Comparison of ENCODE assay signal across 8 cellular contexts in genomic region chr16:29811896-29812665, GRCh38. TPM values are rescaled to one million over a fixed set of nuclear protein-coding genes. Genes with fewer than 3 reads are reported as not detected.
DNase-seq lines count a peak whose midpoint lies in the region; ATAC-seq and TF ChIP-seq lines count a peak whose summit lies in the region.

TSS of gene PRRT2 (plus strand) at chr16:29812193. CDS start at chr16:29813055, 862 bp downstream.

- peaks cover 26% of the 10 kb centered on the region for H3K36me3 Mint-ChIP-seq in CD8-positive, alpha-beta T cell

- H3K9me3 Mint-ChIP-seq in CD8-positive, alpha-beta T cell = no peaks in the 10 kb centered on the region
- no peaks in the 10 kb centered on the region for H3K9me3 Mint-ChIP-seq in stimulated activated naive CD8-positive, alpha-beta T cell treated with anti-CD3 and anti-CD28 coated beads, Interleukin-15, amount 100 ng/mL, for 72 hours

- H3K4me1 Mint-ChIP-seq in CD8-positive, alpha-beta T cell (ENCODE audit: low read depth) = peaks cover 64% of the 10 kb centered on the region
- peaks cover 79% of the 10 kb centered on the region for H3K4me1 Mint-ChIP-seq in stimulated activated naive CD8-positive, alpha-beta T cell treated with anti-CD3 and anti-CD28 coated beads, Interleukin-15, amount 100 ng/mL, for 72 hours

- POLR2A ChIA-PET in CD8-positive, alpha-beta T cell (lab: Charles Lee) = interaction anchor here (0.9 to 2.4 kb wide), 2 partner anchors 36 to 111 kb away, joined by 4 to 14 read pairs; no protein-coding TSS in a partner anchor

- peak within 1 kb of the TSS; percentile 73 for H3K4me3 ChIP-seq in CD8-positive, alpha-beta T cell (ENCODE audit: low read depth, low read length)

- no peaks in the 10 kb centered on the region for H3K27me3 ChIP-seq in CD8-positive, alpha-beta T cell (ENCODE audit: insufficient read depth, low read length)

- no peaks in the 10 kb centered on the region for H3K9me3 ChIP-seq in CD8-positive, alpha-beta T cell (ENCODE audit: low read length)

- DNase-seq in CD8-positive, alpha-beta T cell = peak in 5 of 7 experiments; percentile 9 to 57 (median 49)
- peak; percentile 58 for DNase-seq in M059J (ENCODE audit: low read depth)
- peak; percentile 55 for DNase-seq in dermis blood vessel endothelial cell
- DNase-seq in lung microvascular endothelial cell (ENCODE audit: low read depth in 2 of 2) = peak; percentile 40 to 56
- peak; percentile 45 to 46 for DNase-seq in stimulated activated naive CD8-positive, alpha-beta T cell treated with anti-CD3 and anti-CD28 coated beads, Interleukin-15, amount 100 ng/mL, for 72 hours
- DNase-seq in A172 (ENCODE audit: low spot score) = no peak

- peak within 1 kb of the TSS; percentile 49 for H3K27ac ChIP-seq in CD8-positive, alpha-beta T cell (ENCODE audit: low read depth, low read length)
- H3K27ac ChIP-seq in VCaP = peak within 1 kb of the TSS; percentile 92

- peaks cover 65% of the 10 kb centered on the region for H3K4me1 ChIP-seq in CD8-positive, alpha-beta T cell (ENCODE audit: insufficient read depth, low read length)

- CTCF ChIA-PET in CD8-positive, alpha-beta T cell (lab: Charles Lee) = interaction anchor here (0.9 to 1.5 kb wide), 4 partner anchors 9 to 112 kb away, joined by 3 to 6 read pairs (median 4); partner anchors contain the start of gene MVP

- no peaks in the 10 kb centered on the region for H3K27me3 Mint-ChIP-seq in CD8-positive, alpha-beta T cell (ENCODE audit: low read depth)
- H3K27me3 Mint-ChIP-seq in stimulated activated naive CD8-positive, alpha-beta T cell treated with anti-CD3 and anti-CD28 coated beads, Interleukin-15, amount 100 ng/mL, for 72 hours = peaks cover 13% of the 10 kb centered on the region

- no peak for ATAC-seq in CD8-positive, alpha-beta T cell
- ATAC-seq in stimulated activated naive CD8-positive, alpha-beta T cell treated with anti-CD3 and anti-CD28 coated beads, Interleukin-15, amount 100 ng/mL, for 72 hours = no peak
- no peak for ATAC-seq in GM19452 (IDR thresholded peaks at IDR 0.05; ENCODE audit: unreplicated experiment)

- peak within 1 kb of the TSS; percentile 91 for H3K4me3 Mint-ChIP-seq in CD8-positive, alpha-beta T cell
- peak within 1 kb of the TSS; percentile 88 to 89 for H3K4me3 Mint-ChIP-seq in stimulated activated naive CD8-positive, alpha-beta T cell treated with anti-CD3 and anti-CD28 coated beads, Interleukin-15, amount 100 ng/mL, for 72 hours

- H3K36me3 ChIP-seq in CD8-positive, alpha-beta T cell (ENCODE audit: insufficient read depth, low read length) = peaks cover 10% of the 10 kb centered on the region

- H3K27ac Mint-ChIP-seq in CD8-positive, alpha-beta T cell = peak within 1 kb of the TSS; percentile 93
- peak within 1 kb of the TSS; percentile 13 to 91 for H3K27ac Mint-ChIP-seq in stimulated activated naive CD8-positive, alpha-beta T cell treated with anti-CD3 and anti-CD28 coated beads, Interleukin-15, amount 100 ng/mL, for 72 hours

- no peak for TF ChIP-seq CTCF in CD8-positive, alpha-beta T cell (IDR thresholded peaks at IDR 0.05)
- TF ChIP-seq CTCF in VCaP (conservative IDR thresholded peaks at IDR 0.05) = no peak

- intact Hi-C loops in CD8-positive, alpha-beta T cell (cut with DNase I, micrococcal nuclease) = no loop called here

RNA-seq across cellular contexts. Expression of gene PRRT2, which starts in this region (rescaled TPM):
- 1 to 10 TPM; 1.6 to 1.7 TPM for total RNA-seq in CD8-positive, alpha-beta T cell
- 0.20 and 0.94 TPM in 2 replicates for total RNA-seq in M059J (2014; rRNA removed; shearing (Covaris generic))
- total RNA-seq in dermis blood vessel endothelial cell = 0.68 TPM in 1 of 2 replicates, not detected in the other
- total RNA-seq in lung microvascular endothelial cell = under 0.01 and 0.22 TPM in 2 replicates
- total RNA-seq in A172 (2014; rRNA removed; shearing (Covaris generic)) = 3.3 and 7.4 TPM in 2 replicates

Comparison
In these comparisons a context has a peak if more than half of its experiments do, and no peak if none do; other contexts are left out.
1. Peak in DNase-seq in M059J; RNA of the gene not detected or under 1 TPM.
2. Peak in DNase-seq in dermis blood vessel endothelial cell; RNA of the gene not detected or under 1 TPM.
3. Peak in DNase-seq in lung microvascular endothelial cell; RNA of the gene not detected or under 1 TPM.